In genomic region chr4:38131371-38132139, GRCh38 we compare ENCODE assay signal across 8 cellular contexts.
DNase-seq lines count a peak whose midpoint lies in the region; ATAC-seq and TF ChIP-seq lines count a peak whose summit lies in the region.

No MANE protein-coding gene starts in this region.

- no peaks in the 10 kb centered on the region for H3K9me3 Mint-ChIP-seq in activated T-helper 1 cell treated with anti-CD3 and anti-CD28 coated beads, Interleukin-12 subunit alpha, Interleukin-12 subunit beta, Interleukin-2, Interleukin-4 antibody, amounts not matched to agents 30 ng/mL and 10 ng/mL and 1 ng/mL, durations not matched to agents 14 hours and 24 hours and 36 hours
- H3K9me3 Mint-ChIP-seq in glutamatergic neuron (ENCODE audit: unreplicated experiment) = peaks cover 2% of the 10 kb centered on the region

- peaks cover 36% of the 10 kb centered on the region for H3K36me3 Mint-ChIP-seq in activated T-helper 1 cell treated with anti-CD3 and anti-CD28 coated beads, Interleukin-12 subunit alpha, Interleukin-12 subunit beta, Interleukin-2, Interleukin-4 antibody, amounts not matched to agents 30 ng/mL and 10 ng/mL and 1 ng/mL, durations not matched to agents 14 hours and 24 hours and 36 hours (ENCODE audit: low read depth)
- no peaks in the 10 kb centered on the region for H3K36me3 Mint-ChIP-seq in glutamatergic neuron (ENCODE audit: unreplicated experiment)

- peak; percentile 24 for ATAC-seq in GM18868 (IDR thresholded peaks at IDR 0.05; ENCODE audit: unreplicated experiment)

- DNase-seq in LHCN-M2 (ENCODE audit: low read depth) = peak; percentile 43
- DNase-seq in activated T-helper 1 cell treated with anti-CD3 and anti-CD28 coated beads, Interleukin-12 subunit alpha, Interleukin-12 subunit beta, Interleukin-2, Interleukin-4 antibody, amounts not matched to agents 30 ng/mL and 10 ng/mL and 1 ng/mL, durations not matched to agents 14 hours and 24 hours and 36 hours (ENCODE audit: low spot score) = peak; percentile 81
- DNase-seq in glutamatergic neuron = no peak
- peak; percentile 83 for DNase-seq in stimulated activated CD4-positive, alpha-beta T cell treated with anti-CD3 and anti-CD28 coated beads, Interleukin-15, amount 100 ng/mL, for 24 hours
- DNase-seq in amygdala (lab: John Stamatoyannopoulos, UW) = no peak
- no peak for DNase-seq in NCI-H524 treated with DMSO at 0.1 percent for 48 hours (lab: John Stamatoyannopoulos, UW)
- no peak for DNase-seq in AG08395 (ENCODE audit: low spot score)

- no peak for TF ChIP-seq CTCF in glutamatergic neuron (IDR thresholded peaks at IDR 0.05; ENCODE audit: partially characterized antibody, unreplicated experiment)

- peak overlapping the region; percentile 94 for H3K27ac Mint-ChIP-seq in activated T-helper 1 cell treated with anti-CD3 and anti-CD28 coated beads, Interleukin-12 subunit alpha, Interleukin-12 subunit beta, Interleukin-2, Interleukin-4 antibody, amounts not matched to agents 30 ng/mL and 10 ng/mL and 1 ng/mL, durations not matched to agents 14 hours and 24 hours and 36 hours
- peak overlapping the region; percentile 63 for H3K27ac Mint-ChIP-seq in glutamatergic neuron (ENCODE audit: unreplicated experiment)

- H3K4me3 Mint-ChIP-seq in activated T-helper 1 cell treated with anti-CD3 and anti-CD28 coated beads, Interleukin-12 subunit alpha, Interleukin-12 subunit beta, Interleukin-2, Interleukin-4 antibody, amounts not matched to agents 30 ng/mL and 10 ng/mL and 1 ng/mL, durations not matched to agents 14 hours and 24 hours and 36 hours = peak overlapping the region; percentile 64
- peak overlapping the region; percentile 40 for H3K4me3 Mint-ChIP-seq in glutamatergic neuron (ENCODE audit: unreplicated experiment)

- intact Hi-C loops in activated T-helper 1 cell treated with anti-CD3 and anti-CD28 coated beads, Interleukin-12 subunit alpha, Interleukin-12 subunit beta, Interleukin-2, Interleukin-4 antibody, amounts not matched to agents 30 ng/mL and 10 ng/mL and 1 ng/mL, durations not matched to agents 14 hours and 24 hours and 36 hours (cut with micrococcal nuclease) = loop anchor here (1.0 to 10.0 kb wide), 23 partner anchors 30 to 1923 kb away; partner anchors contain the start of genes N4BP2, RELL1, TBC1D1 and TLR1

- peaks cover 3% of the 10 kb centered on the region for H3K27me3 Mint-ChIP-seq in activated T-helper 1 cell treated with anti-CD3 and anti-CD28 coated beads, Interleukin-12 subunit alpha, Interleukin-12 subunit beta, Interleukin-2, Interleukin-4 antibody, amounts not matched to agents 30 ng/mL and 10 ng/mL and 1 ng/mL, durations not matched to agents 14 hours and 24 hours and 36 hours (ENCODE audit: insufficient read depth)
- no peaks in the 10 kb centered on the region for H3K27me3 Mint-ChIP-seq in glutamatergic neuron (ENCODE audit: unreplicated experiment)

- H3K4me1 Mint-ChIP-seq in activated T-helper 1 cell treated with anti-CD3 and anti-CD28 coated beads, Interleukin-12 subunit alpha, Interleukin-12 subunit beta, Interleukin-2, Interleukin-4 antibody, amounts not matched to agents 30 ng/mL and 10 ng/mL and 1 ng/mL, durations not matched to agents 14 hours and 24 hours and 36 hours (ENCODE audit: low read depth) = peaks cover 89% of the 10 kb centered on the region
- H3K4me1 Mint-ChIP-seq in glutamatergic neuron (ENCODE audit: low read depth, unreplicated experiment) = peaks cover 21% of the 10 kb centered on the region

Comparison
In these comparisons a context has a peak if more than half of its experiments do, and no peak if none do; other contexts are left out.
1. DNase-seq: peak in LHCN-M2 (single experiment), activated T-helper 1 cell treated with anti-CD3 and anti-CD28 coated beads, Interleukin-12 subunit alpha, Interleukin-12 subunit beta, Interleukin-2, Interleukin-4 antibody, amounts not matched to agents 30 ng/mL and 10 ng/mL and 1 ng/mL, durations not matched to agents 14 hours and 24 hours and 36 hours (single experiment) and stimulated activated CD4-positive, alpha-beta T cell treated with anti-CD3 and anti-CD28 coated beads, Interleukin-15, amount 100 ng/mL, for 24 hours (single experiment); none in glutamatergic neuron (single experiment), amygdala (0 of 56), NCI-H524 treated with DMSO at 0.1 percent for 48 hours (single experiment) and AG08395 (single experiment).